ENCODE assay signal across 6 cellular contexts in the genomic region with DNA sequence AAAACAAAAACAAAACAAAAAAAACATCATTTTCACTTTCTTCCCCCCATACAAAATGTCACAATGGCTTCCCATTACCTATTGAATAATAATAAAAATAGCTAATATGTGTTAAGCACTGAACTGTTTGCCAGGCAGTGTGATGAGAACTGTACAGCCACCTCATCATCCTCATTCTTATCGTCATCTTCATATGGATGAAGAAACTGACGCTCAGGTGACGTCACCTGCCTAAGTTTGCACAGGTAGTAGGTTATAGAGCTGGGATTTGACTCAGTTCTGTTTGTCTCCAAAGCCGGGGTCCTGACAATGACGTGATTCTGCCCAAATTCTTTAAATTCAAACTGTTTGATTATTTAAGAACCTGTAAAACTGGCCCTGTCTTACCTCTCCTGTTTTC.
"Had no signal": no experiment of that assay in that cellular context is flagged by ENCODE, and none has a peak within 500 bp of the region (broad histone marks: within the 10 kb centered on the region; RNA-seq: fewer than 3 reads in every experiment).

No MANE protein-coding gene starts in this region.

- H3K4me3 Mint-ChIP-seq: HFFc6 had no signal

- H3K9me3 ChIP-seq: HAP-1 had no signal

- H3K27ac Mint-ChIP-seq: HFFc6 had no signal

- H3K36me3 ChIP-seq: HAP-1 had no signal

- H3K4me1 ChIP-seq: HAP-1 had no signal

- H3K4me3 ChIP-seq: GM23248, HAP-1 had no signal

- H2AFZ ChIP-seq: GM23248 had no signal

- DNase-seq: GM23248, GOT3, H7, HFFc6, IMR-90 had no signal

- H3K27ac ChIP-seq: GM23248 had no signal

- H3K9me3 Mint-ChIP-seq: HFFc6 had no signal
